ENCODE assay signal across 18 cellular contexts in the genomic region with DNA sequence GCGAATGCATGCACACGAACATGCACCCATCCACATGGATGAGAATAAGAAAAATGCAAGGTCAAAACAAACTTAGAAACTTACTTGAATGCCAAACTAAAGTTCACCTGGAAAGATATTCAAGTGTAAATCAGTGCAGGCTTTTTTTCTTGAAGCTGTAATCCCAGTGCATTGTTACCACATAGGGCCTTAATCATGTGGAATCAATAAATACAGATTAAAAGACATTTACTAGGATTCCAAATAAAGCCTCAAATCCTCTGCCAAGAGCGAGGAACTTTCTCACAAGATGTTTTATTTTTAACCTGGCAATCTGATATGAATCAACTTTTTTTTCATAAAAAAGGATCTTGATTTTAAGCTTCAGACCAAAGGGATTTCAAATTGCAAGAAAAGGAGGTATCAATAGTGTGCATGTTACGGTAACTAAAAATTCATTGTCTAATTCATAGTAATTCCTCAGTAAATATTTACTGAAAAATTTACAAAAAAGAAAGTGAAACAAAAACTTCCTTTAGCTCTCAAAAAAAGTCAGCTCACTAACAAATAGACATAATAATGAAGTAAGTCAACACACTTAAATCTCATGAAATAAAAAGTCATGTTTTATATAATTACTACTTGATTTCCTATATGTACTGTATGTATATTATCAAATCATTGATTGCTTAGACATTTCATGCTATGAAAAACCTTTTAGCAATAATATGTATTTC.
A peak's percentile ranks its signal among the peaks of the same experiment; 100 is the strongest.
DNase-seq lines count a peak whose midpoint lies in the region; ATAC-seq and TF ChIP-seq lines count a peak whose summit lies in the region.
"Had no signal": no experiment of that assay in that cellular context is flagged by ENCODE, and none has a peak within 500 bp of the region (broad histone marks: within the 10 kb centered on the region; RNA-seq: fewer than 3 reads in every experiment).

No MANE protein-coding gene starts in this region.

- 56 to 59% methylated on average over 4 of the region's 4 CpGs for WGBS in upper lobe of left lung, 2 donors

- no peaks in the 10 kb centered on the region for H3K27me3 ChIP-seq in left ventricle myocardium inferior (ENCODE audit: low read depth)
- no peaks in the 10 kb centered on the region for H3K27me3 ChIP-seq in iPS-20b (ENCODE audit: insufficient read depth, low read length)
- H3K27me3 ChIP-seq in upper lobe of left lung = no peaks in the 10 kb centered on the region
- H3K27me3 ChIP-seq: tibial nerve had no signal

- no peak overlapping the region for H3K27ac ChIP-seq in left ventricle myocardium inferior (replicated peaks)
- H3K27ac ChIP-seq in iPS-20b (ENCODE audit: low read length) = no peak overlapping the region
- H3K27ac ChIP-seq in upper lobe of left lung = no peak overlapping the region
- H3K27ac ChIP-seq: HL-60, tibial nerve had no signal

- TF ChIP-seq CTCF in left ventricle myocardium inferior (IDR thresholded peaks at IDR 0.05; ENCODE audit: borderline replicate concordance) = no peak
- TF ChIP-seq CTCF in astrocyte of the spinal cord (IDR thresholded peaks at IDR 0.05; ENCODE audit: low read depth, low read length) = no peak
- no peak for TF ChIP-seq CTCF in upper lobe of left lung (IDR thresholded peaks at IDR 0.05)

- H3K9ac ChIP-seq in iPS-20b (ENCODE audit: low read depth, low read length) = 0 out of 2 replicates have a peak overlapping the region, but pooled peaks have one; percentile 18

- no peak for TF ChIP-seq POLR2A in upper lobe of left lung (IDR thresholded peaks at IDR 0.05)

- DNase-seq in left ventricle myocardium inferior = no peak
- no peak for DNase-seq in Right ventricle myocardium superior
- peak; percentile 21 for DNase-seq in astrocyte of the spinal cord (ENCODE audit: low read depth, low spot score)
- no peak for DNase-seq in upper lobe of left lung
- DNase-seq in effector CD8-positive, alpha-beta T cell (lab: John Stamatoyannopoulos, UW) = no peak
- no peak for DNase-seq in activated gamma-delta T cell treated with Interleukin-2 at 50 U/mL for 16 hours
- DNase-seq in superior temporal gyrus (ENCODE audit: extremely low spot score) = no peak
- DNase-seq: activated CD4-positive, alpha-beta T cell treated with anti-CD3 and anti-CD28 coated beads, Interleukin-2, amount 50 U/mL, for 48 hours; central memory CD4-positive, alpha-beta T cell; GOT3; natural killer cell; NCI-H2171 treated with DMSO at 0.1 percent for 48 hours; stimulated activated CD4-positive, alpha-beta T cell treated with anti-CD3 and anti-CD28 coated beads, Interleukin-12 subunit alpha, Interleukin-12 subunit beta, amount 100 ng/mL, for 4 hours; T-helper 9 cell had no signal

- in situ Hi-C loops in astrocyte of the spinal cord (cut with HindIII; ENCODE audit: low sequenced_read_pairs) = no loop called here

- ATAC-seq in Right ventricle myocardium superior (ENCODE audit: poor library complexity) (no peak), upper lobe of left lung (ENCODE audit: low FRiP score in 2 of 2) (no peak)
- ATAC-seq: esophagus mucosa, natural killer cell had no signal

- TF ChIP-seq EP300 in upper lobe of left lung (IDR thresholded peaks at IDR 0.05) = no peak

- peak overlapping the region; percentile 21 for H3K4me3 ChIP-seq in left ventricle myocardium inferior
- H3K4me3 ChIP-seq in astrocyte of the spinal cord (ENCODE audit: low read depth, low read length) = no peak overlapping the region
- H3K4me3 ChIP-seq in iPS-20b (ENCODE audit: low read length) = no peak overlapping the region
- peak overlapping the region in 1 of 4 donors; percentile 17 for H3K4me3 ChIP-seq in upper lobe of left lung

- no peaks in the 10 kb centered on the region for H3K36me3 ChIP-seq in left ventricle myocardium inferior
- H3K36me3 ChIP-seq in iPS-20b (ENCODE audit: insufficient read depth, low read depth, low read length) = no peaks in the 10 kb centered on the region
- H3K36me3 ChIP-seq in upper lobe of left lung = no peaks in the 10 kb centered on the region
- H3K36me3 ChIP-seq: tibial nerve had no signal

- intact Hi-C loops in left ventricle myocardium inferior (cut with micrococcal nuclease) = no loop called here
- intact Hi-C loops in Right ventricle myocardium superior (cut with DNase I) = no loop called here

- H3K9me3 ChIP-seq in left ventricle myocardium inferior (replicated peaks) (no peaks in the 10 kb centered on the region), iPS-20b (ENCODE audit: insufficient read depth, low read depth, low read length) (no peaks in the 10 kb centered on the region), upper lobe of left lung (no peaks in the 10 kb centered on the region)
- H3K9me3 ChIP-seq: tibial nerve had no signal

- H3K4me1 ChIP-seq in left ventricle myocardium inferior = no peaks in the 10 kb centered on the region
- H3K4me1 ChIP-seq in iPS-20b (ENCODE audit: insufficient read depth, low read length) = peaks cover 11% of the 10 kb centered on the region; the same call in 1 of the 2 replicates
- H3K4me1 ChIP-seq in upper lobe of left lung = peaks cover 0 to 5% (median 0%) of the 10 kb centered on the region in 4 donors
- H3K4me1 ChIP-seq: tibial nerve had no signal
